19 cellular contexts compared by ENCODE assay signal in genomic region chr7:116188-116981, GRCh38.
DNase-seq lines count a peak whose midpoint lies in the region; ATAC-seq and TF ChIP-seq lines count a peak whose summit lies in the region.
"Had no signal": no experiment of that assay in that cellular context is flagged by ENCODE, and none has a peak within 500 bp of the region (broad histone marks: within the 10 kb centered on the region; RNA-seq: fewer than 3 reads in every experiment).

No MANE protein-coding gene starts in this region.

- H3K27me3 Mint-ChIP-seq in CD14-positive monocyte (ENCODE audit: low read depth in 3 of 3) = peaks cover 0 to 2% (median 1%) of the 10 kb centered on the region in 3 donors
- H3K27me3 Mint-ChIP-seq in effector memory CD8-positive, alpha-beta T cell = peaks cover 59 to 90% of the 10 kb centered on the region in 2 donors

- no peak for TF ChIP-seq CTCF in CD14-positive monocyte (IDR thresholded peaks at IDR 0.05)
- no peak for TF ChIP-seq CTCF in WERI-Rb-1 (IDR thresholded peaks at IDR 0.05; ENCODE audit: low read depth, low read length)
- TF ChIP-seq CTCF in esophagus squamous epithelium (IDR thresholded peaks at IDR 0.05) = no peak

- peaks cover 0 to 34% (median 22%) of the 10 kb centered on the region in 3 donors for H3K4me1 ChIP-seq in esophagus squamous epithelium
- peaks cover 20 to 31% (median 24%) of the 10 kb centered on the region in 3 donors for H3K4me1 ChIP-seq in skeletal muscle tissue (ENCODE audit: control insufficient read depth in 3 of 3, insufficient read depth in 3 of 3, low read length in 3 of 3)
- H3K4me1 ChIP-seq: foreskin keratinocyte had no signal

- H3K36me3 ChIP-seq in WERI-Rb-1 (no peaks in the 10 kb centered on the region), esophagus squamous epithelium (no peaks in the 10 kb centered on the region), skeletal muscle tissue (ENCODE audit: control insufficient read depth in 3 of 3, insufficient read depth in 3 of 3, low read length in 3 of 3) (no peaks in the 10 kb centered on the region)
- H3K36me3 ChIP-seq: heart right ventricle, prostate gland had no signal

- WGBS in esophagus squamous epithelium, 2 donors = 91 to 95% methylated on average over 10 to 19 of the region's 19 CpGs

- peaks cover 0 to 20% (median 3%) of the 10 kb centered on the region in 7 donors for H3K9me3 Mint-ChIP-seq in CD14-positive monocyte
- peaks cover 3 to 14% of the 10 kb centered on the region in 2 donors for H3K9me3 Mint-ChIP-seq in effector memory CD8-positive, alpha-beta T cell

- ATAC-seq in effector memory CD8-positive, alpha-beta T cell (replicated peaks) = no peak
- ATAC-seq: foreskin keratinocyte; HepG2; stimulated activated naive CD8-positive, alpha-beta T cell treated with anti-CD3 and anti-CD28 coated beads, Interleukin-15, Interleukin-2, amounts not matched to agents 100 U/mL and 50 U/mL, for 24 hours had no signal

- H3K27ac Mint-ChIP-seq in CD14-positive monocyte = peak overlapping the region; percentile 99 to 100 (median 99)
- no peak overlapping the region for H3K27ac Mint-ChIP-seq in effector memory CD8-positive, alpha-beta T cell
- H3K27ac Mint-ChIP-seq: activated CD4-positive, alpha-beta memory T cell treated with anti-CD3 and anti-CD28 coated beads for 36 hours; activated naive CD8-positive, alpha-beta T cell treated with anti-CD3 and anti-CD28 coated beads for 36 hours had no signal

- H3K27me3 ChIP-seq in WERI-Rb-1 (ENCODE audit: insufficient read depth, low read depth, severe bottlenecking) = no peaks in the 10 kb centered on the region
- peaks cover 0 to 56% (median 0%) of the 10 kb centered on the region in 4 donors for H3K27me3 ChIP-seq in esophagus squamous epithelium
- peaks cover 0 to 2% (median 0%) of the 10 kb centered on the region in 3 donors for H3K27me3 ChIP-seq in skeletal muscle tissue (ENCODE audit: control insufficient read depth in 3 of 3, insufficient read depth in 3 of 3, low read length in 3 of 3)

- intact Hi-C loops in CD14-positive monocyte (cut with micrococcal nuclease) (loop anchor here in 1 of 2 donors (5.0 kb wide), 1 partner anchor 76 kb away; the partner anchor contains the start of gene FAM20C), esophagus squamous epithelium (cut with DNase I) (no loop called here)

- no peak overlapping the region for H3K9ac ChIP-seq in skeletal muscle tissue (ENCODE audit: low read depth in 1 of 3, low read length in 3 of 3)

- H3K4me3 ChIP-seq in WERI-Rb-1 (ENCODE audit: low read depth, low read length) = no peak overlapping the region
- H3K4me3 ChIP-seq in esophagus squamous epithelium = no peak overlapping the region
- H3K4me3 ChIP-seq in skeletal muscle tissue (ENCODE audit: low read length in 3 of 3) = no peak overlapping the region
- H3K4me3 ChIP-seq: heart right ventricle, prostate gland had no signal

- no peak for DNase-seq in CD14-positive monocyte (ENCODE audit: low spot score)
- peak; percentile 32 for DNase-seq in WERI-Rb-1
- DNase-seq in esophagus squamous epithelium (lab: John Stamatoyannopoulos, UW) = no peak
- DNase-seq in HT-29 (ENCODE audit: low spot score) = no peak
- DNase-seq in effector memory CD8-positive, alpha-beta T cell = no peak
- DNase-seq in putamen (ENCODE audit: low spot score) = no peak
- DNase-seq: activated CD4-positive, alpha-beta memory T cell treated with anti-CD3 and anti-CD28 coated beads for 36 hours; activated CD4-positive, CD25-positive, alpha-beta regulatory T cell treated with anti-CD3 and anti-CD28 coated beads, Interleukin-2, amount 50 U/mL, for 72 hours; activated naive CD8-positive, alpha-beta T cell treated with anti-CD3 and anti-CD28 coated beads for 36 hours; foreskin keratinocyte; heart right ventricle; mammary epithelial cell; NCI-H510A; stimulated activated naive CD8-positive, alpha-beta T cell treated with anti-CD3 and anti-CD28 coated beads, Interleukin-15, Interleukin-2, amounts not matched to agents 100 U/mL and 50 U/mL, for 24 hours; T-helper 1 cell had no signal

- peaks cover 4 to 5% of the 10 kb centered on the region in 2 donors for H3K36me3 Mint-ChIP-seq in CD14-positive monocyte
- H3K36me3 Mint-ChIP-seq in effector memory CD8-positive, alpha-beta T cell (ENCODE audit: insufficient read depth) = no peaks in the 10 kb centered on the region

- no peaks in the 10 kb centered on the region for H3K9me3 ChIP-seq in WERI-Rb-1 (ENCODE audit: severe bottlenecking)
- H3K9me3 ChIP-seq in esophagus squamous epithelium = peaks cover 0 to 12% (median 0%) of the 10 kb centered on the region in 3 donors
- no peaks in the 10 kb centered on the region for H3K9me3 ChIP-seq in skeletal muscle tissue (ENCODE audit: control insufficient read depth in 3 of 3, low read length in 3 of 3)
- H3K9me3 ChIP-seq: prostate gland had no signal

- H3K4me1 Mint-ChIP-seq in CD14-positive monocyte = peaks cover 89% of the 10 kb centered on the region
- H3K4me1 Mint-ChIP-seq in effector memory CD8-positive, alpha-beta T cell (ENCODE audit: low read depth in 2 of 2) = peaks cover 0 to 2% of the 10 kb centered on the region in 2 donors

- H3K4me3 Mint-ChIP-seq in CD14-positive monocyte = peak overlapping the region; percentile 52 to 82
- no peak overlapping the region for H3K4me3 Mint-ChIP-seq in effector memory CD8-positive, alpha-beta T cell
- H3K4me3 Mint-ChIP-seq: activated CD4-positive, alpha-beta memory T cell treated with anti-CD3 and anti-CD28 coated beads for 36 hours; activated naive CD8-positive, alpha-beta T cell treated with anti-CD3 and anti-CD28 coated beads for 36 hours had no signal

- H3K27ac ChIP-seq in WERI-Rb-1 (no peak overlapping the region), esophagus squamous epithelium (peak overlapping the region in 3 of 4 donors; percentile 25 to 65 (median 59)), skeletal muscle tissue (ENCODE audit: low read depth, low read length) (peak overlapping the region; percentile 69)
- H3K27ac ChIP-seq: C4-2B, foreskin keratinocyte, prostate gland had no signal

- TF ChIP-seq POLR2A in esophagus squamous epithelium (IDR thresholded peaks at IDR 0.05) = no peak

Comparison
In these comparisons a context has a peak if more than half of its experiments do, and no peak if none do; other contexts are left out.
1. H3K27ac Mint-ChIP-seq: peak in CD14-positive monocyte (7 of 7); none in effector memory CD8-positive, alpha-beta T cell (0 of 2).
2. H3K4me3 Mint-ChIP-seq: peak in CD14-positive monocyte (2 of 2); none in effector memory CD8-positive, alpha-beta T cell (0 of 2).